Comparison of ENCODE assay signal across 8 cellular contexts in genomic region chr11:129861702-129862107, GRCh38. TPM values are rescaled to one million over a fixed set of nuclear protein-coding genes. Genes with fewer than 3 reads are reported as not detected.
DNase-seq lines count a peak whose midpoint lies in the region; ATAC-seq and TF ChIP-seq lines count a peak whose summit lies in the region.

No MANE protein-coding gene starts in this region.

- DNase-seq in Calu3 = peak; percentile 82
- DNase-seq in Peyer's patch = peak in 2 of 3 donors; percentile 74 to 85
- DNase-seq in fibroblast of mammary gland (ENCODE audit: low read depth) = peak; percentile 92
- no peak for DNase-seq in osteocyte (ENCODE audit: extremely low spot score, unreplicated experiment)
- DNase-seq in NCI-H2171 treated with DMSO at 0.1 percent for 48 hours (lab: John Stamatoyannopoulos, UW) = no peak
- DNase-seq in NK-92 treated with Interleukin-12 subunit alpha and Interleukin-12 subunit beta, amount 100 ng/mL, for 24 hours (lab: John Stamatoyannopoulos, UW) = no peak
- DNase-seq in T-helper 2 cell = no peak

- H3K36me3 ChIP-seq in Peyer's patch = peaks cover 0 to 70% (median 0%) of the 10 kb centered on the region in 3 donors

- CTCF ChIA-PET in Calu3 (lab: Charles Lee) = interaction anchor here (1.4 kb wide), 1 partner anchor 58 kb away, joined by 3 read pairs; no protein-coding TSS in a partner anchor

- H3K27ac Mint-ChIP-seq in Calu3 (ENCODE audit: unreplicated experiment) = peak overlapping the region; percentile 77
- H3K27ac Mint-ChIP-seq in osteocyte (ENCODE audit: unreplicated experiment) = peak overlapping the region; percentile 82

- H3K4me1 ChIP-seq in Peyer's patch = peaks cover 0 to 11% (median 0%) of the 10 kb centered on the region in 4 donors

- intact Hi-C loops in Calu3 (cut with micrococcal nuclease; ENCODE audit: unreplicated experiment) = loop anchor here (5.0 kb wide), 1 partner anchor 74 kb away; no protein-coding TSS in a partner anchor

- no TSS peak for BruUV-seq in Calu3 (replicated peaks; lab: Mats Ljungman, UMichigan)

- no peak overlapping the region for H3K4me3 ChIP-seq in Peyer's patch
- H3K4me3 ChIP-seq in fibroblast of mammary gland (ENCODE audit: control insufficient read depth, low read depth, low read length) = no peak overlapping the region

- TF ChIP-seq CTCF in Calu3 (IDR thresholded peaks at IDR 0.05; ENCODE audit: unreplicated experiment) = no peak
- no peak for TF ChIP-seq CTCF in Peyer's patch (IDR thresholded peaks at IDR 0.05)
- TF ChIP-seq CTCF in fibroblast of mammary gland (conservative IDR thresholded peaks at IDR 0.05; ENCODE audit: control insufficient read depth, insufficient read depth, low read depth, low read length) = no peak
- TF ChIP-seq CTCF in osteocyte (IDR thresholded peaks at IDR 0.05) = no peak

- no peaks in the 10 kb centered on the region for H3K9me3 Mint-ChIP-seq in Calu3 (ENCODE audit: low read depth, unreplicated experiment)
- no peaks in the 10 kb centered on the region for H3K9me3 Mint-ChIP-seq in osteocyte (ENCODE audit: unreplicated experiment)

- H3K27me3 Mint-ChIP-seq in Calu3 (ENCODE audit: unreplicated experiment) (no peaks in the 10 kb centered on the region), osteocyte (ENCODE audit: unreplicated experiment) (no peaks in the 10 kb centered on the region)

- H3K27me3 ChIP-seq in Peyer's patch = no peaks in the 10 kb centered on the region

- H3K4me1 Mint-ChIP-seq in Calu3 (ENCODE audit: low read depth, unreplicated experiment) (peaks cover 16% of the 10 kb centered on the region), osteocyte (ENCODE audit: unreplicated experiment) (peaks cover 13% of the 10 kb centered on the region)

- H3K36me3 Mint-ChIP-seq in Calu3 (ENCODE audit: insufficient read depth, unreplicated experiment) (peaks cover 40% of the 10 kb centered on the region), osteocyte (ENCODE audit: unreplicated experiment) (peaks cover 48% of the 10 kb centered on the region)

- H3K27ac ChIP-seq in Peyer's patch = peak overlapping the region; percentile 4 to 66 (median 32)

- H3K4me3 Mint-ChIP-seq in Calu3 (ENCODE audit: low read depth, unreplicated experiment) (peak overlapping the region; percentile 50), osteocyte (ENCODE audit: unreplicated experiment) (peak overlapping the region; percentile 15)

- no peaks in the 10 kb centered on the region for H3K9me3 ChIP-seq in Peyer's patch

- no peak for TF ChIP-seq POLR2A in Peyer's patch (IDR thresholded peaks at IDR 0.05)

- ATAC-seq in HG02763 (IDR thresholded peaks at IDR 0.05; ENCODE audit: unreplicated experiment) = no peak

RNA-seq across cellular contexts. Expression of gene NFRKB, which starts 33.7 kb away (rescaled TPM):
- total RNA-seq in Calu3 (2022) = 26.4 and 27.4 TPM in 2 replicates
- 10 to 100 TPM; 46.9 to 54.8 (median 49.2) TPM for total RNA-seq in Peyer's patch
- total RNA-seq in osteocyte = 26.0 and 28.2 TPM in 2 replicates

RNA-seq across cellular contexts. Expression of gene TMEM45B, which starts 46.1 kb away (rescaled TPM):
- total RNA-seq in Calu3 (2022) (16.1 and 17.7 TPM in 2 replicates), Peyer's patch (100 to 1,000 TPM in 3 of 4 donors, 1 to 10 TPM in 1; 1.7 to 318 (median 244) TPM), osteocyte (not detected in 2 replicates)

Comparison
In these comparisons a context has a peak if more than half of its experiments do, and no peak if none do; other contexts are left out.
1. DNase-seq: peak in Calu3 (single experiment), Peyer's patch (2 of 3) and fibroblast of mammary gland (single experiment); none in osteocyte (single experiment), NCI-H2171 treated with DMSO at 0.1 percent for 48 hours (single experiment), NK-92 treated with Interleukin-12 subunit alpha and Interleukin-12 subunit beta, amount 100 ng/mL, for 24 hours (single experiment) and T-helper 2 cell (0 of 5).